In the genomic region with DNA sequence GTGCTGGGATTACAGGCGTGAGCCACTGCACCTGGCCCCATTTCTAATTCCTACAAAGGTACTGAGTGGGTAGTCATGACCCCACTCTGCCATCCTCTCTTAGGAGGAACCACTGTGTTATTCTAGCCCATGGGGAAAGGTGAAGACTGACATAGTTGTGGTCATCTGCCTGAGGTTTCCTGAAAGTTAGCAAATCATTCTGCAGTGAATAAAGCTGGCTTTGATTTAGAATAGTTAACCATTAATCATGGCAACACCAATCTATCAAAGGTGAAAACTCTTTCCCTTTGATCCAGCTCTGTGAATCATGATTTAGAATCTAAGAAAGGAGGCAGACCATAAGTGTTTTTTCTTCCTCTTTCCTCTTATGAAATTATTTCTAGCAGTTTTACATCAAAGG, we compare ENCODE assay signal across 1 cellular context.
TF ChIP-seq lines count a peak whose summit lies in the region.

No MANE protein-coding gene starts in this region.

TF ChIP-seq in HepG2, 621 proteins besides CTCF, POLR2A, EP300 and RAD21 (continued from another document):
- TF ChIP-seq, protein P1, sequence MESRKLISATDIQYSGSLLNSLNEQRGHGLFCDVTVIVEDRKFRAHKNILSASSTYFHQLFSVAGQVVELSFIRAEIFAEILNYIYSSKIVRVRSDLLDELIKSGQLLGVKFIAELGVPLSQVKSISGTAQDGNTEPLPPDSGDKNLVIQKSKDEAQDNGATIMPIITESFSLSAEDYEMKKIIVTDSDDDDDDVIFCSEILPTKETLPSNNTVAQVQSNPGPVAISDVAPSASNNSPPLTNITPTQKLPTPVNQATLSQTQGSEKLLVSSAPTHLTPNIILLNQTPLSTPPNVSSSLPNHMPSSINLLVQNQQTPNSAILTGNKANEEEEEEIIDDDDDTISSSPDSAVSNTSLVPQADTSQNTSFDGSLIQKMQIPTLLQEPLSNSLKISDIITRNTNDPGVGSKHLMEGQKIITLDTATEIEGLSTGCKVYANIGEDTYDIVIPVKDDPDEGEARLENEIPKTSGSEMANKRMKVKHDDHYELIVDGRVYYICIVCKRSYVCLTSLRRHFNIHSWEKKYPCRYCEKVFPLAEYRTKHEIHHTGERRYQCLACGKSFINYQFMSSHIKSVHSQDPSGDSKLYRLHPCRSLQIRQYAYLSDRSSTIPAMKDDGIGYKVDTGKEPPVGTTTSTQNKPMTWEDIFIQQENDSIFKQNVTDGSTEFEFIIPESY (CRISPR knock-in tag; IDR thresholded peaks at IDR 0.05): no peak
- TF ChIP-seq, protein P2, sequence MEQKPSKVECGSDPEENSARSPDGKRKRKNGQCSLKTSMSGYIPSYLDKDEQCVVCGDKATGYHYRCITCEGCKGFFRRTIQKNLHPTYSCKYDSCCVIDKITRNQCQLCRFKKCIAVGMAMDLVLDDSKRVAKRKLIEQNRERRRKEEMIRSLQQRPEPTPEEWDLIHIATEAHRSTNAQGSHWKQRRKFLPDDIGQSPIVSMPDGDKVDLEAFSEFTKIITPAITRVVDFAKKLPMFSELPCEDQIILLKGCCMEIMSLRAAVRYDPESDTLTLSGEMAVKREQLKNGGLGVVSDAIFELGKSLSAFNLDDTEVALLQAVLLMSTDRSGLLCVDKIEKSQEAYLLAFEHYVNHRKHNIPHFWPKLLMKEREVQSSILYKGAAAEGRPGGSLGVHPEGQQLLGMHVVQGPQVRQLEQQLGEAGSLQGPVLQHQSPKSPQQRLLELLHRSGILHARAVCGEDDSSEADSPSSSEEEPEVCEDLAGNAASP (CRISPR knock-in tag; IDR thresholded peaks at IDR 0.05; ENCODE audit: borderline replicate concordance): no peak
- TF ChIP-seq ZNF207 (IDR thresholded peaks at IDR 0.05; ENCODE audit: borderline replicate concordance) (no peak), NR2F6 (IDR thresholded peaks at IDR 0.05) (no peak), NR2F6 (CRISPR knock-in tag; IDR thresholded peaks at IDR 0.05) (peak; percentile 17; the same call in 1 of the 2 replicates), ZC3H13 (CRISPR knock-in tag; IDR thresholded peaks at IDR 0.05) (no peak), ZNF850 (CRISPR knock-in tag; conservative IDR thresholded peaks at IDR 0.05) (no peak), TBX2 (CRISPR knock-in tag; IDR thresholded peaks at IDR 0.05; ENCODE audit: borderline replicate concordance) (no peak; the same call in 1 of the 2 replicates), MED8 (CRISPR knock-in tag; IDR thresholded peaks at IDR 0.05; ENCODE audit: insufficient replicate concordance) (no peak), ZNF326 (CRISPR knock-in tag; IDR thresholded peaks at IDR 0.05; ENCODE audit: borderline replicate concordance) (no peak), CEBPG (CRISPR knock-in tag; IDR thresholded peaks at IDR 0.05) (0 out of 2 replicates have a peak, but pooled peaks have one; percentile 20), SNAI1 (CRISPR knock-in tag; IDR thresholded peaks at IDR 0.05; ENCODE audit: borderline replicate concordance) (no peak), BCL6 (CRISPR knock-in tag; IDR thresholded peaks at IDR 0.05) (peak; percentile 55), ASH2L (IDR thresholded peaks at IDR 0.05; ENCODE audit: insufficient read length, low read depth, low read length) (no peak), TCF7L2 (IDR thresholded peaks at IDR 0.05; ENCODE audit: low read depth, low read length) (peak; percentile 17; the same call in 1 of the 2 replicates), TCF7 (IDR thresholded peaks at IDR 0.05; ENCODE audit: low read depth) (peak; percentile 40; the same call in 1 of the 2 replicates), GFI1 (CRISPR knock-in tag; IDR thresholded peaks at IDR 0.05; ENCODE audit: borderline replicate concordance) (peak; percentile 80), LCORL (IDR thresholded peaks at IDR 0.05) (no peak), LCORL (CRISPR knock-in tag; IDR thresholded peaks at IDR 0.05) (no peak), ELF3 (CRISPR knock-in tag; IDR thresholded peaks at IDR 0.05) (peak; percentile 55), HIVEP1 (CRISPR knock-in tag; IDR thresholded peaks at IDR 0.05) (no peak), HMG20B (CRISPR knock-in tag; conservative IDR thresholded peaks at IDR 0.05) (peak; percentile 51; the same call in 1 of the 2 replicates), MED1 (CRISPR knock-in tag; IDR thresholded peaks at IDR 0.05) (no peak), ZNF136 (CRISPR knock-in tag; IDR thresholded peaks at IDR 0.05; ENCODE audit: low read depth) (no peak), RNF2 (conservative IDR thresholded peaks at IDR 0.05; ENCODE audit: low read depth) (no peak)
- TF ChIP-seq, protein P3, sequence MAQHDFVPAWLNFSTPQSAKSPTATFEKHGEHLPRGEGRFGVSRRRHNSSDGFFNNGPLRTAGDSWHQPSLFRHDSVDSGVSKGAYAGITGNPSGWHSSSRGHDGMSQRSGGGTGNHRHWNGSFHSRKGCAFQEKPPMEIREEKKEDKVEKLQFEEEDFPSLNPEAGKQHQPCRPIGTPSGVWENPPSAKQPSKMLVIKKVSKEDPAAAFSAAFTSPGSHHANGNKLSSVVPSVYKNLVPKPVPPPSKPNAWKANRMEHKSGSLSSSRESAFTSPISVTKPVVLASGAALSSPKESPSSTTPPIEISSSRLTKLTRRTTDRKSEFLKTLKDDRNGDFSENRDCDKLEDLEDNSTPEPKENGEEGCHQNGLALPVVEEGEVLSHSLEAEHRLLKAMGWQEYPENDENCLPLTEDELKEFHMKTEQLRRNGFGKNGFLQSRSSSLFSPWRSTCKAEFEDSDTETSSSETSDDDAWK (CRISPR knock-in tag; IDR thresholded peaks at IDR 0.05): no peak
- TF ChIP-seq, protein P4, sequence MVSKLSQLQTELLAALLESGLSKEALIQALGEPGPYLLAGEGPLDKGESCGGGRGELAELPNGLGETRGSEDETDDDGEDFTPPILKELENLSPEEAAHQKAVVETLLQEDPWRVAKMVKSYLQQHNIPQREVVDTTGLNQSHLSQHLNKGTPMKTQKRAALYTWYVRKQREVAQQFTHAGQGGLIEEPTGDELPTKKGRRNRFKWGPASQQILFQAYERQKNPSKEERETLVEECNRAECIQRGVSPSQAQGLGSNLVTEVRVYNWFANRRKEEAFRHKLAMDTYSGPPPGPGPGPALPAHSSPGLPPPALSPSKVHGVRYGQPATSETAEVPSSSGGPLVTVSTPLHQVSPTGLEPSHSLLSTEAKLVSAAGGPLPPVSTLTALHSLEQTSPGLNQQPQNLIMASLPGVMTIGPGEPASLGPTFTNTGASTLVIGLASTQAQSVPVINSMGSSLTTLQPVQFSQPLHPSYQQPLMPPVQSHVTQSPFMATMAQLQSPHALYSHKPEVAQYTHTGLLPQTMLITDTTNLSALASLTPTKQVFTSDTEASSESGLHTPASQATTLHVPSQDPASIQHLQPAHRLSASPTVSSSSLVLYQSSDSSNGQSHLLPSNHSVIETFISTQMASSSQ (IDR thresholded peaks at IDR 0.05; ENCODE audit: low read depth): peak; percentile 75
- TF ChIP-seq, protein P4 (CRISPR knock-in tag; IDR thresholded peaks at IDR 0.05; ENCODE audit: borderline replicate concordance): peak; percentile 43; the same call in 1 of the 2 replicates
- TF ChIP-seq, protein P5, sequence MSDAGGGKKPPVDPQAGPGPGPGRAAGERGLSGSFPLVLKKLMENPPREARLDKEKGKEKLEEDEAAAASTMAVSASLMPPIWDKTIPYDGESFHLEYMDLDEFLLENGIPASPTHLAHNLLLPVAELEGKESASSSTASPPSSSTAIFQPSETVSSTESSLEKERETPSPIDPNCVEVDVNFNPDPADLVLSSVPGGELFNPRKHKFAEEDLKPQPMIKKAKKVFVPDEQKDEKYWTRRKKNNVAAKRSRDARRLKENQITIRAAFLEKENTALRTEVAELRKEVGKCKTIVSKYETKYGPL (CRISPR knock-in tag; IDR thresholded peaks at IDR 0.05): no peak
- TF ChIP-seq, protein P6, sequence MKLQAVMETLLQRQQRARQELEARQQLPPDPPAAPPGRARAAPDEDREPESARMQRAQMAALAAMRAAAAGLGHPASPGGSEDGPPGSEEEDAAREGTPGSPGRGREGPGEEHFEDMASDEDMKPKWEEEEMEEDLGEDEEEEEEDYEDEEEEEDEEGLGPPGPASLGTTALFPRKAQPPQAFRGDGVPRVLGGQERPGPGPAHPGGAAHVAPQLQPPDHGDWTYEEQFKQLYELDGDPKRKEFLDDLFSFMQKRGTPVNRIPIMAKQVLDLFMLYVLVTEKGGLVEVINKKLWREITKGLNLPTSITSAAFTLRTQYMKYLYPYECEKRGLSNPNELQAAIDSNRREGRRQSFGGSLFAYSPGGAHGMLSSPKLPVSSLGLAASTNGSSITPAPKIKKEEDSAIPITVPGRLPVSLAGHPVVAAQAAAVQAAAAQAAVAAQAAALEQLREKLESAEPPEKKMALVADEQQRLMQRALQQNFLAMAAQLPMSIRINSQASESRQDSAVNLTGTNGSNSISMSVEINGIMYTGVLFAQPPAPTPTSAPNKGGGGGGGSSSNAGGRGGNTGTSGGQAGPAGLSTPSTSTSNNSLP (IDR thresholded peaks at IDR 0.05; ENCODE audit: low read depth, low read length): peak; percentile 76; the same call in 1 of the 2 replicates
